10 cellular contexts compared by ENCODE assay signal in genomic region chr3:17579289-17580031, GRCh38.
DNase-seq lines count a peak whose midpoint lies in the region; ATAC-seq and TF ChIP-seq lines count a peak whose summit lies in the region.
"Had no signal": no experiment of that assay in that cellular context is flagged by ENCODE, and none has a peak within 500 bp of the region (broad histone marks: within the 10 kb centered on the region; RNA-seq: fewer than 3 reads in every experiment).

No MANE protein-coding gene starts in this region.

- no peaks in the 10 kb centered on the region for H3K9me3 Mint-ChIP-seq in activated CD4-positive, alpha-beta T cell treated with anti-CD3 and anti-CD28 coated beads, Interleukin-2, amount 10 ng/mL, durations not matched to agents 24 days and 14 days

- peak; percentile 98 for ATAC-seq in HG03025 (IDR thresholded peaks at IDR 0.05; ENCODE audit: low FRiP score, unreplicated experiment)

- no peaks in the 10 kb centered on the region for H4K20me1 ChIP-seq in OCI-LY1 (ENCODE audit: insufficient read depth, low read length)

- H3K9me3 ChIP-seq in OCI-LY1 (ENCODE audit: low read length) = no peaks in the 10 kb centered on the region

- H3K4me3 Mint-ChIP-seq in activated CD4-positive, alpha-beta T cell treated with anti-CD3 and anti-CD28 coated beads, Interleukin-2, amount 10 ng/mL, durations not matched to agents 24 days and 14 days = no peak overlapping the region

- H2AFZ ChIP-seq in OCI-LY1 (ENCODE audit: low read length) = no peak overlapping the region

- no peaks in the 10 kb centered on the region for H3K9me2 ChIP-seq in OCI-LY1 (ENCODE audit: low read depth, low read length)

- H3K27ac ChIP-seq in OCI-LY1 (ENCODE audit: low read depth, low read length, poor library complexity, severe bottlenecking) = peak overlapping the region; percentile 53
- H3K27ac ChIP-seq: skin epidermis had no signal

- intact Hi-C loops in activated CD4-positive, alpha-beta T cell treated with anti-CD3 and anti-CD28 coated beads, Interleukin-2, amount 10 ng/mL, durations not matched to agents 24 days and 14 days (cut with micrococcal nuclease) = loop anchor here (5.0 kb wide), 1 partner anchor 98 kb away; no protein-coding TSS in a partner anchor

- no peaks in the 10 kb centered on the region for H3K79me2 ChIP-seq in OCI-LY1 (ENCODE audit: insufficient read depth, low read length)

- H3K4me1 ChIP-seq in OCI-LY1 (ENCODE audit: insufficient read depth, low read length, severe bottlenecking) = peaks cover 24% of the 10 kb centered on the region

- no peak overlapping the region for H3K4me3 ChIP-seq in OCI-LY1 (ENCODE audit: low read depth, low read length, poor library complexity, severe bottlenecking)
- H3K4me3 ChIP-seq: skin epidermis had no signal

- H3K4me1 Mint-ChIP-seq in activated CD4-positive, alpha-beta T cell treated with anti-CD3 and anti-CD28 coated beads, Interleukin-2, amount 10 ng/mL, durations not matched to agents 24 days and 14 days = peaks cover 6% of the 10 kb centered on the region

- no peak overlapping the region for H3K9ac ChIP-seq in OCI-LY1 (ENCODE audit: low read length)

- H3K27ac Mint-ChIP-seq in activated CD4-positive, alpha-beta T cell treated with anti-CD3 and anti-CD28 coated beads, Interleukin-2, amount 10 ng/mL, durations not matched to agents 24 days and 14 days = no peak overlapping the region

- H3K27me3 Mint-ChIP-seq in activated CD4-positive, alpha-beta T cell treated with anti-CD3 and anti-CD28 coated beads, Interleukin-2, amount 10 ng/mL, durations not matched to agents 24 days and 14 days = no peaks in the 10 kb centered on the region

- H3K27me3 ChIP-seq in OCI-LY1 (ENCODE audit: insufficient read depth, low read length) = no peaks in the 10 kb centered on the region

- no peak for TF ChIP-seq CTCF in OCI-LY1 (IDR thresholded peaks at IDR 0.05; ENCODE audit: low read length)

- no peaks in the 10 kb centered on the region for H3F3A ChIP-seq in OCI-LY1 (ENCODE audit: insufficient read depth, low read length)

- H3K36me3 ChIP-seq in OCI-LY1 (ENCODE audit: insufficient read depth, low read length) = no peaks in the 10 kb centered on the region

- H3K4me2 ChIP-seq in OCI-LY1 (ENCODE audit: low read length) = no peak overlapping the region

- H3K36me3 Mint-ChIP-seq in activated CD4-positive, alpha-beta T cell treated with anti-CD3 and anti-CD28 coated beads, Interleukin-2, amount 10 ng/mL, durations not matched to agents 24 days and 14 days (ENCODE audit: low read depth) = peaks cover 5% of the 10 kb centered on the region

- DNase-seq in activated CD4-positive, alpha-beta T cell treated with anti-CD3 and anti-CD28 coated beads, Interleukin-2, amount 10 ng/mL, durations not matched to agents 24 days and 14 days = peak; percentile 57
- DNase-seq in activated CD4-positive, alpha-beta T cell treated with anti-CD3 and anti-CD28 coated beads, Interleukin-2, amount 50 U/mL, for 4 hours = no peak
- DNase-seq in pulmonary artery endothelial cell (ENCODE audit: low read depth, low spot score) (peak; percentile 29), NCI-H2029 (lab: John Stamatoyannopoulos, UW) (no peak), NCI-H510A treated with DMSO at 0.1 percent for 48 hours (lab: John Stamatoyannopoulos, UW) (no peak), DMS79 (lab: John Stamatoyannopoulos, UW) (no peak)
- DNase-seq: foreskin fibroblast had no signal

Comparison
In these comparisons a context has a peak if more than half of its experiments do, and no peak if none do; other contexts are left out.
1. DNase-seq: peak in activated CD4-positive, alpha-beta T cell treated with anti-CD3 and anti-CD28 coated beads, Interleukin-2, amount 10 ng/mL, durations not matched to agents 24 days and 14 days (single experiment) and pulmonary artery endothelial cell (single experiment); none in activated CD4-positive, alpha-beta T cell treated with anti-CD3 and anti-CD28 coated beads, Interleukin-2, amount 50 U/mL, for 4 hours (0 of 2), NCI-H2029 (single experiment), NCI-H510A treated with DMSO at 0.1 percent for 48 hours (single experiment) and DMS79 (single experiment).